In the genomic region with DNA sequence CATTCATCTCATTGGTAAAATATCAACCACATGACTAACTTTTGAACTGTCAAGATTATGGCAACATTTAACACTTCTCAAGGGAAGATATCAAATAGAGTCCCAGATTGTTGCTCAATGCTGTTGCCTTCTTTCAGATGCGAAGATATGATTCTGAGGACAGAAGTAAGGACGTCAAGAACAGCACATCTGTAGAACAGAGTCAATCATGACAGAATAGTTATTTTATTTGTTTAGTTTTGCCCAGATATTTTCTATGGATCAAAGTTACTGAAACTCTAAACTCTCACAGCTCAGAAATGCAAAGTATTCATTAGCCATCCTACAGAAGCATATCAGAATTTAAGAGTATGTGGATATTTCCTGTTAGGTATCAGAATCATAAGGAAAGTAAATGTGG, we compare ENCODE assay signal across 14 cellular contexts.
"Had no signal": no experiment of that assay in that cellular context is flagged by ENCODE, and none has a peak within 500 bp of the region (broad histone marks: within the 10 kb centered on the region; RNA-seq: fewer than 3 reads in every experiment).

No MANE protein-coding gene starts in this region.

- H3K4me1 Mint-ChIP-seq: activated naive CD8-positive, alpha-beta T cell treated with anti-CD3 and anti-CD28 coated beads for 36 hours; naive B cell had no signal

- DNase-seq: activated CD4-positive, alpha-beta T cell treated with anti-CD3 and anti-CD28 coated beads, Interleukin-2, amount 50 U/mL, for 1 hour; activated effector memory CD4-positive, alpha-beta T cell treated with anti-CD3 and anti-CD28 coated beads, Interleukin-2, amount 50 U/mL, for 16 hours; activated naive CD8-positive, alpha-beta T cell treated with anti-CD3 and anti-CD28 coated beads for 36 hours; activated T-cell treated with anti-CD3 and anti-CD28 coated beads, Interleukin-2, amount 50 U/mL, for 1 hour; aorta; colonic mucosa; glutamatergic neuron; left colon; naive B cell; small intestine; stomach; tibial artery; uterus had no signal

- ATAC-seq: left colon had no signal

- H3K36me3 Mint-ChIP-seq: activated naive CD8-positive, alpha-beta T cell treated with anti-CD3 and anti-CD28 coated beads for 36 hours; naive B cell had no signal

- H3K27me3 Mint-ChIP-seq: activated naive CD8-positive, alpha-beta T cell treated with anti-CD3 and anti-CD28 coated beads for 36 hours; naive B cell had no signal

- H3K27ac Mint-ChIP-seq: activated naive CD8-positive, alpha-beta T cell treated with anti-CD3 and anti-CD28 coated beads for 36 hours; naive B cell had no signal

- H3K4me3 ChIP-seq: colonic mucosa, lung, stomach, tibial artery, uterus had no signal

- H3K4me3 Mint-ChIP-seq: activated naive CD8-positive, alpha-beta T cell treated with anti-CD3 and anti-CD28 coated beads for 36 hours; naive B cell had no signal
